Comparison of ENCODE assay signal across 2 cellular contexts in the genomic region with DNA sequence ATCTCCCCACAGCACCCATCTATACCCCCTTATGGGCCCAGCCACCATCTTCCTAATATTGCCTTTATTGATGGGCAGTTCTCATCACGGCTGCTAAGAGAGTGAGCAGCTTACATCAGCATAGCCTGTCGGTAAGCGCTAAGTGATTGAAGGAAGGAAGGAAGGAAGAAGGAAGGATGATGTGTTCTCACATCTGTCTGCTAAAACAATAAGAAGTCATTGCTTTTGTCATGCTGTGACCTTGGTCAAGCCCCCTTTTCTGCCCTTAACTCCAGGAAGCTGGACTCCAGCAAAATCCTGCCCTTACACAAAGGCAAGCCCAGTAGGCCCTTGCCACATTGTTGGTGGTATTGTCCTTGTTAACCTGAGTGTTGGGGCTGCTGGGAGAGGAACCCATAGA.
TF ChIP-seq lines count a peak whose summit lies in the region.

No MANE protein-coding gene starts in this region.

TF ChIP-seq in IMR-90, 13 proteins besides CTCF, POLR2A, EP300 and RAD21:
- TF ChIP-seq BHLHE40 (IDR thresholded peaks at IDR 0.05; ENCODE audit: low read depth, low read length) (no peak), CEBPB (IDR thresholded peaks at IDR 0.05; ENCODE audit: low read depth, low read length) (no peak), FOS (IDR thresholded peaks at IDR 0.05; ENCODE audit: low read depth, low read length) (no peak), SMC3 (IDR thresholded peaks at IDR 0.05; ENCODE audit: low read depth, low read length) (no peak), MAZ (IDR thresholded peaks at IDR 0.05; ENCODE audit: borderline replicate concordance, low read depth, low read length) (no peak), NFE2L2 (IDR thresholded peaks at IDR 0.05; ENCODE audit: low read depth, low read length) (no peak), RFX5 (IDR thresholded peaks at IDR 0.05; ENCODE audit: low read depth, low read length) (no peak), RCOR1 (IDR thresholded peaks at IDR 0.05; ENCODE audit: insufficient replicate concordance, low read length) (no peak), MAFK (IDR thresholded peaks at IDR 0.05; ENCODE audit: low read depth, low read length) (no peak), CHD1 (IDR thresholded peaks at IDR 0.05; ENCODE audit: low read depth, low read length) (no peak), MXI1 (IDR thresholded peaks at IDR 0.05; ENCODE audit: borderline replicate concordance, low read depth, low read length) (no peak)
- TF ChIP-seq, protein P1, sequence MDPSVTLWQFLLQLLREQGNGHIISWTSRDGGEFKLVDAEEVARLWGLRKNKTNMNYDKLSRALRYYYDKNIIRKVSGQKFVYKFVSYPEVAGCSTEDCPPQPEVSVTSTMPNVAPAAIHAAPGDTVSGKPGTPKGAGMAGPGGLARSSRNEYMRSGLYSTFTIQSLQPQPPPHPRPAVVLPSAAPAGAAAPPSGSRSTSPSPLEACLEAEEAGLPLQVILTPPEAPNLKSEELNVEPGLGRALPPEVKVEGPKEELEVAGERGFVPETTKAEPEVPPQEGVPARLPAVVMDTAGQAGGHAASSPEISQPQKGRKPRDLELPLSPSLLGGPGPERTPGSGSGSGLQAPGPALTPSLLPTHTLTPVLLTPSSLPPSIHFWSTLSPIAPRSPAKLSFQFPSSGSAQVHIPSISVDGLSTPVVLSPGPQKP (IDR thresholded peaks at IDR 0.05; ENCODE audit: borderline replicate concordance, low read depth, low read length), result no peak
- TF ChIP-seq, protein P2, sequence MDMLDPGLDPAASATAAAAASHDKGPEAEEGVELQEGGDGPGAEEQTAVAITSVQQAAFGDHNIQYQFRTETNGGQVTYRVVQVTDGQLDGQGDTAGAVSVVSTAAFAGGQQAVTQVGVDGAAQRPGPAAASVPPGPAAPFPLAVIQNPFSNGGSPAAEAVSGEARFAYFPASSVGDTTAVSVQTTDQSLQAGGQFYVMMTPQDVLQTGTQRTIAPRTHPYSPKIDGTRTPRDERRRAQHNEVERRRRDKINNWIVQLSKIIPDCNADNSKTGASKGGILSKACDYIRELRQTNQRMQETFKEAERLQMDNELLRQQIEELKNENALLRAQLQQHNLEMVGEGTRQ (IDR thresholded peaks at IDR 0.05; ENCODE audit: low read depth, low read length), result no peak

TF ChIP-seq in H1, 55 proteins besides CTCF, POLR2A, EP300 and RAD21:
- TF ChIP-seq ASH2L (IDR thresholded peaks at IDR 0.05; ENCODE audit: low read length) (no peak), MAFK (IDR thresholded peaks at IDR 0.05; ENCODE audit: low read depth, low read length) (no peak), RFX5 (IDR thresholded peaks at IDR 0.05; ENCODE audit: borderline replicate concordance, low read depth, low read length) (no peak), ZNF274 (IDR thresholded peaks at IDR 0.05; ENCODE audit: borderline replicate concordance, extremely low read depth, low read length) (no peak), NRF1 (IDR thresholded peaks at IDR 0.05; ENCODE audit: low read depth, low read length) (no peak), SP1 (IDR thresholded peaks at IDR 0.05; ENCODE audit: low read depth, low read length) (no peak), JUN (IDR thresholded peaks at IDR 0.05; ENCODE audit: low read depth, low read length) (no peak), BACH1 (IDR thresholded peaks at IDR 0.05; ENCODE audit: low read length) (no peak), POLR2AphosphoS5 (IDR thresholded peaks at IDR 0.05; ENCODE audit: low read depth, low read length) (no peak), NANOG (IDR thresholded peaks at IDR 0.05; ENCODE audit: insufficient read depth, low read depth, low read length, poor library complexity, severe bottlenecking) (no peak), SUZ12 (IDR thresholded peaks at IDR 0.05; ENCODE audit: low read length) (no peak), HDAC2 (IDR thresholded peaks at IDR 0.05; ENCODE audit: borderline replicate concordance in 1 of 2, low read depth in 2 of 2, low read length in 2 of 2) (no peak)
- TF ChIP-seq, protein P2 (IDR thresholded peaks at IDR 0.05; ENCODE audit: low read length), result no peak
